16 cellular contexts compared by ENCODE assay signal in the genomic region with DNA sequence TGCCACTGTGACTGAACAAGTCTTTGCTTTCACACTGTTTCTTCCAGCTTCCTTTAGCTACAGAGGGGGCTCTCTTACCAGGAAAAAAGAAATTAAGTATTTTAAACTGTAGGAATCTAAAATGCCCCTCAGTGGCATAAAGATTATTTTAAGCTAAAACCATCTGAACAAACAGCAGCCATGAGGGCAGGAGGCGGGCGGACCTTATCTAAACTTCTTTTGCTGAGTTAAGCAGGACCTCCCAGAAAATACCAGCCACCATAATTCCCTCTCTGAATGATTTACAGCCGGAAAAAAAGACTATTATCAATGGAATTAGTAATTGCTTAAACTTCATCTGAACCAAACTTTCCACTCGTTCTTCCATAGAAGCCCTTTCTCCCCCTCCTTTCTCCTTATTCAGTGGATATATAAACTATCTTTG. TPM values are rescaled to one million over a fixed set of nuclear protein-coding genes. Genes with fewer than 3 reads are reported as not detected.
DNase-seq lines count a peak whose midpoint lies in the region; ATAC-seq and TF ChIP-seq lines count a peak whose summit lies in the region.
"Had no signal": no experiment of that assay in that cellular context is flagged by ENCODE, and none has a peak within 500 bp of the region (broad histone marks: within the 10 kb centered on the region; RNA-seq: fewer than 3 reads in every experiment).

No MANE protein-coding gene starts in this region.

- H3K27me3 ChIP-seq in HUES48 (ENCODE audit: control insufficient read depth, insufficient read depth, low read length) = no peaks in the 10 kb centered on the region
- no peaks in the 10 kb centered on the region for H3K27me3 ChIP-seq in hepatocyte
- H3K27me3 ChIP-seq: BLaER1 had no signal

- H3K9ac ChIP-seq in HUES48 (ENCODE audit: low read depth, low read length) (no peak overlapping the region), SK-N-MC (ENCODE audit: insufficient read length) (no peak overlapping the region)
- H3K9ac ChIP-seq: BLaER1, GM23248 had no signal

- no peaks in the 10 kb centered on the region for H3K4me1 ChIP-seq in HUES48 (ENCODE audit: control insufficient read depth, insufficient read depth, low read length)
- peaks cover 11% of the 10 kb centered on the region for H3K4me1 ChIP-seq in hepatocyte (ENCODE audit: insufficient read depth)
- H3K4me1 ChIP-seq: BLaER1 had no signal

- CTCF ChIA-PET in activated CD8-positive, alpha-beta memory T cell treated with anti-CD3 and anti-CD28 coated beads, Interleukin-2, amount 10 ng/mL, durations not matched to agents 7 days and 5 days (lab: Charles Lee) = interaction anchor here (0.9 kb wide), 1 partner anchor 17 kb away, joined by 3 read pairs; no protein-coding TSS in a partner anchor

- DNase-seq in SK-N-MC (ENCODE audit: low read depth, low spot score) (no peak), hepatocyte (ENCODE audit: low spot score) (peak; percentile 54), NCI-H226 (no peak)
- no peak for DNase-seq in activated CD8-positive, alpha-beta memory T cell treated with anti-CD3 and anti-CD28 coated beads, Interleukin-2, amount 10 ng/mL, durations not matched to agents 7 days and 5 days
- DNase-seq in activated CD4-positive, alpha-beta T cell treated with anti-CD3 and anti-CD28 coated beads, Interleukin-2, amount 50 U/mL, for 4 hours = no peak

- no peaks in the 10 kb centered on the region for H3K36me3 ChIP-seq in HUES48 (ENCODE audit: control insufficient read depth, insufficient read depth, low read length)
- H3K36me3 ChIP-seq in SK-N-MC (ENCODE audit: insufficient read depth, low read length) = no peaks in the 10 kb centered on the region
- no peaks in the 10 kb centered on the region for H3K36me3 ChIP-seq in hepatocyte (replicated peaks; ENCODE audit: insufficient read depth, low read depth)
- H3K36me3 ChIP-seq: BLaER1 had no signal

- H3K79me2 ChIP-seq in hepatocyte = no peaks in the 10 kb centered on the region

- H3K9me2 ChIP-seq in hepatocyte (replicated peaks; ENCODE audit: insufficient read depth) = no peaks in the 10 kb centered on the region

- peaks cover 19% of the 10 kb centered on the region for H3K4me1 Mint-ChIP-seq in nephron
- peaks cover 8% of the 10 kb centered on the region for H3K4me1 Mint-ChIP-seq in activated CD8-positive, alpha-beta memory T cell treated with anti-CD3 and anti-CD28 coated beads, Interleukin-2, amount 10 ng/mL, durations not matched to agents 7 days and 5 days

- TF ChIP-seq CTCF in hepatocyte (IDR thresholded peaks at IDR 0.05; ENCODE audit: poor library complexity) (no peak), nephron (IDR thresholded peaks at IDR 0.05; ENCODE audit: unreplicated experiment in 3 of 3) (no peak)

- 16% methylated on average over 4 of the region's 4 CpGs for WGBS in hepatocyte (ENCODE audit: low lambda C conversion rate, missing lambda C conversion rate)

- no peak overlapping the region for H3K4me3 ChIP-seq in HUES48 (ENCODE audit: low read depth, low read length)
- H3K4me3 ChIP-seq in SK-N-MC = peak overlapping the region; percentile 31
- H3K4me3 ChIP-seq in hepatocyte = no peak overlapping the region
- H3K4me3 ChIP-seq: BLaER1, GM23248 had no signal

- H3K4me2 ChIP-seq in hepatocyte = peak overlapping the region; percentile 59
- H3K4me2 ChIP-seq: BLaER1 had no signal

- peaks cover 4% of the 10 kb centered on the region for H3K9me3 Mint-ChIP-seq in nephron
- no peaks in the 10 kb centered on the region for H3K9me3 Mint-ChIP-seq in activated CD8-positive, alpha-beta memory T cell treated with anti-CD3 and anti-CD28 coated beads, Interleukin-2, amount 10 ng/mL, durations not matched to agents 7 days and 5 days (ENCODE audit: low read depth)
- H3K9me3 Mint-ChIP-seq: CD4-positive, CD25-positive, alpha-beta regulatory T cell had no signal

- ATAC-seq in GM19463 (IDR thresholded peaks at IDR 0.05; ENCODE audit: unreplicated experiment) = no peak
- ATAC-seq in activated CD8-positive, alpha-beta memory T cell treated with anti-CD3 and anti-CD28 coated beads, Interleukin-2, amount 10 ng/mL, durations not matched to agents 7 days and 5 days = no peak

- peak overlapping the region; percentile 40 to 90 (median 61) for H3K27ac Mint-ChIP-seq in nephron
- no peak overlapping the region for H3K27ac Mint-ChIP-seq in activated CD8-positive, alpha-beta memory T cell treated with anti-CD3 and anti-CD28 coated beads, Interleukin-2, amount 10 ng/mL, durations not matched to agents 7 days and 5 days
- H3K27ac Mint-ChIP-seq: CD4-positive, CD25-positive, alpha-beta regulatory T cell had no signal

- H3K27ac ChIP-seq in HUES48 (ENCODE audit: low read depth, low read length) (peak overlapping the region; percentile 34), SK-N-MC (no peak overlapping the region), hepatocyte (peak overlapping the region; percentile 73)
- H3K27ac ChIP-seq: BLaER1, GM23248, HL-60 had no signal

- no peaks in the 10 kb centered on the region for H3K36me3 Mint-ChIP-seq in nephron (ENCODE audit: low read depth)
- no peaks in the 10 kb centered on the region for H3K36me3 Mint-ChIP-seq in activated CD8-positive, alpha-beta memory T cell treated with anti-CD3 and anti-CD28 coated beads, Interleukin-2, amount 10 ng/mL, durations not matched to agents 7 days and 5 days
- H3K36me3 Mint-ChIP-seq: CD4-positive, CD25-positive, alpha-beta regulatory T cell had no signal

- H3K4me3 Mint-ChIP-seq in nephron = peak overlapping the region in 1 of 3 experiments; percentile 26
- no peak overlapping the region for H3K4me3 Mint-ChIP-seq in activated CD8-positive, alpha-beta memory T cell treated with anti-CD3 and anti-CD28 coated beads, Interleukin-2, amount 10 ng/mL, durations not matched to agents 7 days and 5 days
- H3K4me3 Mint-ChIP-seq: CD4-positive, CD25-positive, alpha-beta regulatory T cell had no signal

- H3K9me3 ChIP-seq in HUES48 (ENCODE audit: control insufficient read depth, insufficient read depth, low read length) (no peaks in the 10 kb centered on the region), SK-N-MC (ENCODE audit: low read depth, low read length) (no peaks in the 10 kb centered on the region), hepatocyte (ENCODE audit: low read depth) (no peaks in the 10 kb centered on the region)

- no peaks in the 10 kb centered on the region for H4K20me1 ChIP-seq in hepatocyte (ENCODE audit: insufficient read depth, poor library complexity, severe bottlenecking)
- H4K20me1 ChIP-seq: BLaER1 had no signal

- peaks cover 9% of the 10 kb centered on the region for H3K27me3 Mint-ChIP-seq in nephron (ENCODE audit: low read depth)
- H3K27me3 Mint-ChIP-seq in activated CD8-positive, alpha-beta memory T cell treated with anti-CD3 and anti-CD28 coated beads, Interleukin-2, amount 10 ng/mL, durations not matched to agents 7 days and 5 days = peaks cover 14% of the 10 kb centered on the region

- no peak overlapping the region for H2AFZ ChIP-seq in hepatocyte
- H2AFZ ChIP-seq: GM23248 had no signal

RNA-seq across cellular contexts. Expression of gene TOPAZ1, which starts 5.2 kb away (rescaled TPM):
- not detected in 2 replicates for total RNA-seq in hepatocyte
- polyA plus RNA-seq in hepatocyte = not detected in 2 replicates
- not detected for total RNA-seq in activated CD8-positive, alpha-beta memory T cell treated with anti-CD3 and anti-CD28 coated beads, Interleukin-2, amount 10 ng/mL, durations not matched to agents 7 days and 5 days
- total RNA-seq: CD4-positive, CD25-positive, alpha-beta regulatory T cell; GM23248; H7; M059J; OCI-LY7 had no signal
- polyA plus RNA-seq: AG04450; CD4-positive, CD25-positive, alpha-beta regulatory T cell; GM23248 had no signal
